3 cellular contexts compared by ENCODE assay signal in genomic region chr1:28983091-28983490, GRCh38.
TF ChIP-seq lines count a peak whose summit lies in the region.

No MANE protein-coding gene starts in this region.

TF ChIP-seq in SK-N-SH treated with all-trans-retinoic acid at 6 μM for 48 hours, 23 proteins besides CTCF, POLR2A, EP300 and RAD21 (continued from another document):
- TF ChIP-seq TSHZ2 (CRISPR knock-in tag; IDR thresholded peaks at IDR 0.05) = no peak

TF ChIP-seq in SK-N-SH, 30 proteins besides CTCF, POLR2A, EP300 and RAD21:
- no peak for TF ChIP-seq ZBTB33 (IDR thresholded peaks at IDR 0.05; ENCODE audit: borderline replicate concordance, low read depth)
- TF ChIP-seq NRF1 (IDR thresholded peaks at IDR 0.05; ENCODE audit: low read depth, low read length) = no peak
- no peak for TF ChIP-seq YY1 (IDR thresholded peaks at IDR 0.05; ENCODE audit: low read depth)
- TF ChIP-seq TEAD4 (IDR thresholded peaks at IDR 0.05; ENCODE audit: borderline replicate concordance, insufficient read depth) = no peak

TF ChIP-seq in liver, 16 proteins besides CTCF, POLR2A, EP300 and RAD21 (continued from another document):
- no peak for TF ChIP-seq REST (IDR thresholded peaks at IDR 0.05)
- TF ChIP-seq HNF4G (IDR thresholded peaks at IDR 0.05) = no peak
- TF ChIP-seq YY1 (IDR thresholded peaks at IDR 0.05) = no peak
- no peak for TF ChIP-seq EGR1 (IDR thresholded peaks at IDR 0.05; ENCODE audit: low read depth in 2 of 2)
- TF ChIP-seq SP1 (IDR thresholded peaks at IDR 0.05) = no peak
